ENCODE assay signal across 22 cellular contexts in genomic region chr13:51905787-51906186, GRCh38. TPM values are rescaled to one million over a fixed set of nuclear protein-coding genes. Genes with fewer than 3 reads are reported as not detected.
"Had no signal": no experiment of that assay in that cellular context is flagged by ENCODE, and none has a peak within 500 bp of the region (broad histone marks: within the 10 kb centered on the region; RNA-seq: fewer than 3 reads in every experiment).

No MANE protein-coding gene starts in this region.

- H2AFZ ChIP-seq: hepatocyte had no signal

- H3K4me2 ChIP-seq: hepatocyte, smooth muscle cell had no signal

- H3K4me3 ChIP-seq: hepatocyte, left lung, prostate gland, smooth muscle cell, tibial nerve had no signal

- H3K4me1 ChIP-seq: left lung, prostate gland, tibial nerve had no signal

- ATAC-seq: activated CD4-positive, alpha-beta T cell treated with anti-CD3 and anti-CD28 coated beads for 36 hours; activated CD8-positive, alpha-beta T cell treated with anti-CD3 and anti-CD28 coated beads for 36 hours; left lung; natural killer cell treated with Interleukin-12 subunit alpha and Interleukin-12 subunit beta and Interleukin-15 and Interleukin-18, amount 100 ng/mL, for 72 hours had no signal

- H3K9me3 ChIP-seq: left lung, prostate gland, tibial nerve had no signal

- H3K27ac ChIP-seq: hepatocyte, left lung, prostate gland, tibial nerve had no signal

- H3K79me2 ChIP-seq: hepatocyte had no signal

- H3K27me3 ChIP-seq: hepatocyte, left lung, tibial nerve had no signal

- DNase-seq: activated CD4-positive, alpha-beta T cell treated with anti-CD3 and anti-CD28 coated beads for 36 hours; activated CD8-positive, alpha-beta T cell treated with anti-CD3 and anti-CD28 coated beads for 36 hours; activated effector memory CD4-positive, alpha-beta T cell treated with Interleukin-2 at 50 U/mL for 16 hours; activated naive CD4-positive, alpha-beta T cell treated with anti-CD3 and anti-CD28 coated beads, Interleukin-2, amount 50 U/mL, for 16 hours; activated T-cell treated with anti-CD3 and anti-CD28 coated beads, Interleukin-2, amount 50 U/mL, for 4 hours; islet precursor cell; left lung; occipital lobe; stimulated activated CD4-positive, alpha-beta T cell treated with anti-CD3 and anti-CD28 coated beads, Interleukin-4, amount 100 ng/mL, for 4 hours; stimulated activated CD8-positive, alpha-beta memory T cell treated with anti-CD3 and anti-CD28 coated beads, Interleukin-4, amount 100 ng/mL, for 48 hours; stimulated activated naive CD4-positive, alpha-beta T cell treated with Interleukin-2 at 50 U/mL for 16 hours; T-helper 1 cell had no signal

- H3K36me3 ChIP-seq: left lung, prostate gland, tibial nerve had no signal

RNA-seq across cellular contexts. Expression of gene CCDC70, which starts 44.0 kb away (rescaled TPM):
- total RNA-seq: activated CD4-positive, alpha-beta T cell treated with anti-CD3 and anti-CD28 coated beads for 36 hours; activated T-cell treated with anti-CD3 and anti-CD28 coated beads, Interleukin-2, amount 50 U/mL, for 4 hours; cardiac septum; glomerular endothelial cell; hepatocyte; left lung; natural killer cell treated with Interleukin-12 subunit alpha and Interleukin-12 subunit beta and Interleukin-15 and Interleukin-18, amount 100 ng/mL, for 72 hours; occipital lobe; right cardiac atrium; smooth muscle cell; tibial nerve had no signal
- polyA plus RNA-seq: adipose tissue, esophagus, hepatocyte, smooth muscle cell had no signal
